Comparison of ENCODE assay signal across 36 cellular contexts in genomic region chr18:1422634-1423033, GRCh38.
DNase-seq lines count a peak whose midpoint lies in the region; ATAC-seq, FAIRE-seq and TF ChIP-seq lines count a peak whose summit lies in the region.
"Had no signal": no experiment of that assay in that cellular context is flagged by ENCODE, and none has a peak within 500 bp of the region (broad histone marks: within the 10 kb centered on the region; RNA-seq: fewer than 3 reads in every experiment).

No MANE protein-coding gene starts in this region.

- FAIRE-seq in HepG2 (lab: Jason Lieb, UNC) (no peak), GM12878 (lab: Jason Lieb, UNC) (no peak), K562 (lab: Jason Lieb, UNC) (no peak)
- FAIRE-seq: A204.1, A549 had no signal

- H3K79me2 ChIP-seq in HepG2 (ENCODE audit: insufficient read depth, low read length) (no peaks in the 10 kb centered on the region), GM12878 (ENCODE audit: control insufficient read depth, insufficient read depth, low read length) (no peaks in the 10 kb centered on the region), K562 (ENCODE audit: control insufficient read depth, insufficient read depth, low read length) (no peaks in the 10 kb centered on the region)

- no peaks in the 10 kb centered on the region for H3K36me3 ChIP-seq in HepG2 (replicated peaks in 1 of 2; ENCODE audit: control insufficient read depth in 1 of 2, insufficient read depth in 2 of 2, low read length in 2 of 2)
- no peaks in the 10 kb centered on the region for H3K36me3 ChIP-seq in right lobe of liver
- no peaks in the 10 kb centered on the region for H3K36me3 ChIP-seq in HEK293 (ENCODE audit: control insufficient read depth in 2 of 2, insufficient read depth in 1 of 2, low read length in 2 of 2)
- no peaks in the 10 kb centered on the region for H3K36me3 ChIP-seq in GM12878 (ENCODE audit: control insufficient read depth in 2 of 2, insufficient read depth in 2 of 2, low read length in 1 of 2)
- H3K36me3 ChIP-seq in K562 (ENCODE audit: control insufficient read depth, insufficient read depth, low read length), result no peaks in the 10 kb centered on the region
- H3K36me3 ChIP-seq: BE2C; BLaER1; BLaER1 treated with 17β-estradiol and CSF1 and Interleukin-3, amounts not matched to agents 10 nM and 100 nM had no signal

- POLR2A ChIA-PET in HepG2 (lab: Yijun Ruan, JAX) (no interaction called here), HEK293 (lab: Yijun Ruan, JAX) (no interaction called here), GM12878 (lab: Charles Lee) (no interaction called here), K562 (lab: Yijun Ruan, JAX) (no interaction called here)

- SMC1A ChIA-PET in GM12878 (lab: Charles Lee; ENCODE audit: uncharacterized antibody, unreplicated experiment), result no interaction called here

- ATAC-seq in HepG2, result no peak
- no peak for ATAC-seq in right lobe of liver
- no peak for ATAC-seq in GM12878
- ATAC-seq in K562, result no peak
- ATAC-seq in activated naive CD8-positive, alpha-beta T cell treated with anti-CD3 and anti-CD28 coated beads, Interleukin-2, amount 50 U/mL, for 24 hours, result no peak
- no peak for ATAC-seq in GM18870 (IDR thresholded peaks at IDR 0.05; ENCODE audit: unreplicated experiment)
- ATAC-seq: A549; CD8-positive, alpha-beta T cell had no signal

- H3K4me1 ChIP-seq in HepG2 (ENCODE audit: insufficient read depth, low read length), result no peaks in the 10 kb centered on the region
- no peaks in the 10 kb centered on the region for H3K4me1 ChIP-seq in right lobe of liver
- no peaks in the 10 kb centered on the region for H3K4me1 ChIP-seq in HEK293 (ENCODE audit: control insufficient read depth, insufficient read depth, low read length)
- no peaks in the 10 kb centered on the region for H3K4me1 ChIP-seq in GM12878 (ENCODE audit: control insufficient read depth, insufficient read depth, low read length)
- H3K4me1 ChIP-seq in K562 (replicated peaks in 1 of 2; ENCODE audit: control insufficient read depth in 2 of 2, insufficient read depth in 2 of 2, low read length in 2 of 2), result no peaks in the 10 kb centered on the region
- H3K4me1 ChIP-seq: A549; BE2C; BLaER1; BLaER1 treated with 17β-estradiol and CSF1 and Interleukin-3, amounts not matched to agents 10 nM and 100 nM; Caco-2 had no signal

- H3K9me3 ChIP-seq in HepG2 (ENCODE audit: low read length) (no peaks in the 10 kb centered on the region), right lobe of liver (no peaks in the 10 kb centered on the region), HEK293 (ENCODE audit: control insufficient read depth, insufficient read depth, low read depth, low read length) (no peaks in the 10 kb centered on the region), GM12878 (replicated peaks; ENCODE audit: control insufficient read depth, insufficient read depth, low read length) (no peaks in the 10 kb centered on the region), K562 (replicated peaks; ENCODE audit: control insufficient read depth, insufficient read depth, low read depth, low read length) (no peaks in the 10 kb centered on the region)
- H3K9me3 ChIP-seq: A549, BE2C, BLaER1, Caco-2 had no signal

- H3K4me2 ChIP-seq in HepG2 (ENCODE audit: low read depth, low read length), result no peak overlapping the region
- H3K4me2 ChIP-seq in GM12878 (ENCODE audit: control insufficient read depth, insufficient read depth), result no peak overlapping the region
- H3K4me2 ChIP-seq in K562 (ENCODE audit: insufficient read depth, low read length), result no peak overlapping the region
- H3K4me2 ChIP-seq: A549; BLaER1; BLaER1 treated with 17β-estradiol and CSF1 and Interleukin-3, amounts not matched to agents 10 nM and 100 nM had no signal

- H3K27me3 Mint-ChIP-seq in activated naive CD8-positive, alpha-beta T cell treated with anti-CD3 and anti-CD28 coated beads, Interleukin-2, amount 50 U/mL, for 24 hours, result no peaks in the 10 kb centered on the region
- H3K27me3 Mint-ChIP-seq: B cell; CD4-positive, alpha-beta memory T cell; CD4-positive, alpha-beta T cell; CD4-positive, CD25-positive, alpha-beta regulatory T cell; CD8-positive, alpha-beta memory T cell had no signal

- WGBS in HepG2 (ENCODE audit: low lambda C conversion rate), result 34% methylated on average over 2 of the region's 2 CpGs
- 78% methylated on average over 2 of the region's 2 CpGs for WGBS in right lobe of liver (ENCODE audit: insufficient coverage, low coverage, low lambda C conversion rate, missing lambda C conversion rate)
- 80% methylated on average over 2 of the region's 2 CpGs for WGBS in GM12878 (ENCODE audit: insufficient coverage, insufficient replicate concordance, low lambda C conversion rate, missing lambda C conversion rate)
- 4% methylated on average over 2 of the region's 2 CpGs for WGBS in K562 (ENCODE audit: insufficient coverage, low coverage, missing lambda C conversion rate)

- TF ChIP-seq CTCF in HepG2 (CRISPR knock-in tag; IDR thresholded peaks at IDR 0.05), result no peak
- no peak for TF ChIP-seq CTCF in right lobe of liver (IDR thresholded peaks at IDR 0.05)
- TF ChIP-seq CTCF in HEK293 (tag by site-specific recombination; IDR thresholded peaks at IDR 0.05), result no peak
- no peak for TF ChIP-seq CTCF in GM12878 (IDR thresholded peaks at IDR 0.05 in 2 of 3, conservative IDR thresholded peaks at IDR 0.05 in 1 of 3; ENCODE audit: control insufficient read depth in 2 of 3, extremely low read depth in 1 of 3, insufficient read depth in 1 of 3, low read depth in 3 of 3, low read length in 3 of 3)
- no peak for TF ChIP-seq CTCF in K562 (IDR thresholded peaks at IDR 0.05 in 2 of 3, conservative IDR thresholded peaks at IDR 0.05 in 1 of 3; ENCODE audit: insufficient read depth in 2 of 3, low read depth in 1 of 3, low read length in 3 of 3)

- DNase-seq in HepG2 (ENCODE audit: low spot score), result no peak
- DNase-seq in right lobe of liver, result no peak
- DNase-seq in GM12878 (ENCODE audit: low read depth, low spot score), result no peak
- no peak for DNase-seq in K562 (ENCODE audit: extremely low read depth in 1 of 4, low spot score in 3 of 4)
- DNase-seq in activated effector memory CD4-positive, alpha-beta T cell treated with Interleukin-2 at 50 U/mL for 16 hours, result no peak
- DNase-seq in activated naive CD8-positive, alpha-beta T cell treated with anti-CD3 and anti-CD28 coated beads, Interleukin-2, amount 50 U/mL, for 24 hours, result no peak
- DNase-seq: 8988T; ACHN; AML-193; BE2C; C1 segment of cervical spinal cord; Caco-2; Calu3; CD4-positive, alpha-beta memory T cell; CD4-positive, alpha-beta T cell; CD4-positive, CD25-positive, alpha-beta regulatory T cell; CD8-positive, alpha-beta memory T cell; CD8-positive, alpha-beta T cell; COR-L47; DMS 273 treated with DMSO at 0.1 percent for 48 hours; DMS153; DMS53; DMS79; DMS79 treated with DMSO at 0.1 percent for 48 hours; DND-41; EL had no signal

- RAD21 ChIA-PET in GM12878 (lab: Charles Lee; ENCODE audit: unreplicated experiment), result no interaction called here

- no peak for TF ChIP-seq EP300 in HepG2 (IDR thresholded peaks at IDR 0.05; ENCODE audit: low read depth in 2 of 2, low read length in 2 of 2)
- no peak for TF ChIP-seq EP300 in HepG2 (CRISPR knock-in tag; IDR thresholded peaks at IDR 0.05; ENCODE audit: borderline replicate concordance)
- no peak for TF ChIP-seq EP300 in GM12878 (IDR thresholded peaks at IDR 0.05; ENCODE audit: borderline replicate concordance in 1 of 2, control insufficient read depth in 1 of 2, low read depth in 2 of 2, low read length in 2 of 2)
- no peak for TF ChIP-seq EP300 in K562 (IDR thresholded peaks at IDR 0.05; ENCODE audit: low read length)

- H3K27ac ChIP-seq in HepG2 (ENCODE audit: extremely low read length, insufficient read depth, low read length), result no peak overlapping the region
- H3K27ac ChIP-seq in right lobe of liver, result no peak overlapping the region
- no peak overlapping the region for H3K27ac ChIP-seq in HEK293 (ENCODE audit: extremely low read depth, low read depth, low read length)
- no peak overlapping the region for H3K27ac ChIP-seq in GM12878 (ENCODE audit: control insufficient read depth, insufficient read depth)
- H3K27ac ChIP-seq in K562 (ENCODE audit: extremely low read depth, low read depth, low read length), result no peak overlapping the region
- H3K27ac ChIP-seq: 22Rv1; A549; BLaER1; BLaER1 treated with 17β-estradiol and CSF1 and Interleukin-3, amounts not matched to agents 10 nM and 100 nM; C4-2B had no signal

- no peaks in the 10 kb centered on the region for H3K9me3 Mint-ChIP-seq in activated naive CD8-positive, alpha-beta T cell treated with anti-CD3 and anti-CD28 coated beads, Interleukin-2, amount 50 U/mL, for 24 hours

- no peaks in the 10 kb centered on the region for H3K4me1 Mint-ChIP-seq in activated naive CD8-positive, alpha-beta T cell treated with anti-CD3 and anti-CD28 coated beads, Interleukin-2, amount 50 U/mL, for 24 hours
- H3K4me1 Mint-ChIP-seq: B cell; CD14-positive monocyte; CD4-positive, alpha-beta memory T cell; CD4-positive, CD25-positive, alpha-beta regulatory T cell; CD8-positive, alpha-beta memory T cell had no signal

- no peaks in the 10 kb centered on the region for H4K20me1 ChIP-seq in HepG2 (ENCODE audit: insufficient read depth, low read length)
- H4K20me1 ChIP-seq in GM12878 (ENCODE audit: control insufficient read depth, insufficient read depth), result no peaks in the 10 kb centered on the region
- H4K20me1 ChIP-seq in K562 (replicated peaks; ENCODE audit: control insufficient read depth, insufficient read depth, low read length), result no peaks in the 10 kb centered on the region
- H4K20me1 ChIP-seq: BLaER1; BLaER1 treated with 17β-estradiol and CSF1 and Interleukin-3, amounts not matched to agents 10 nM and 100 nM had no signal

- H2AFZ ChIP-seq in HepG2 (ENCODE audit: low read length) (no peak overlapping the region), GM12878 (ENCODE audit: control insufficient read depth, low read depth, low read length) (no peak overlapping the region), K562 (ENCODE audit: low read depth, low read length) (no peak overlapping the region)

- TF ChIP-seq RAD21 in HepG2 (CRISPR knock-in tag; IDR thresholded peaks at IDR 0.05), result no peak
- TF ChIP-seq RAD21 in GM12878 (IDR thresholded peaks at IDR 0.05; ENCODE audit: insufficient read depth, low read depth, low read length), result no peak
- TF ChIP-seq RAD21 in K562 (CRISPR knock-in tag; conservative IDR thresholded peaks at IDR 0.05 in 1 of 2, IDR thresholded peaks at IDR 0.05 in 1 of 2), result no peak

- no peak overlapping the region for H3K4me3 Mint-ChIP-seq in activated naive CD8-positive, alpha-beta T cell treated with anti-CD3 and anti-CD28 coated beads, Interleukin-2, amount 50 U/mL, for 24 hours
- H3K4me3 Mint-ChIP-seq: B cell; CD14-positive monocyte; CD4-positive, alpha-beta memory T cell; CD4-positive, alpha-beta T cell; CD4-positive, CD25-positive, alpha-beta regulatory T cell; CD8-positive, alpha-beta memory T cell; CD8-positive, alpha-beta T cell had no signal

- in situ Hi-C loops in HepG2 (cut with HindIII; ENCODE audit: extremely low pct_ligation_motif_present, low pct_unique_long_range_greater_than_20kb) (no loop called here), GM12878 (cut with MboI) (no loop called here), K562 (cut with MboI) (no loop called here)

- BruUV-seq in HepG2 (replicated peaks; lab: Mats Ljungman, UMichigan), result no TSS peak
- BruUV-seq in GM12878 (replicated peaks; lab: Mats Ljungman, UMichigan), result no TSS peak
- BruUV-seq in K562 (replicated peaks; lab: Mats Ljungman, UMichigan), result no TSS peak

- H3K4me3 ChIP-seq in HepG2 (replicated peaks in 1 of 3; ENCODE audit: insufficient read depth in 1 of 3, low read depth in 2 of 3, low read length in 3 of 3) (no peak overlapping the region), right lobe of liver (no peak overlapping the region), HEK293 (ENCODE audit: low read depth, low read length) (no peak overlapping the region), GM12878 (no peak overlapping the region), K562 (no peak overlapping the region)
- H3K4me3 ChIP-seq: A549; BLaER1; BLaER1 treated with 17β-estradiol and CSF1 and Interleukin-3, amounts not matched to agents 10 nM and 100 nM had no signal

- CTCF ChIA-PET in HepG2 (lab: Yijun Ruan, JAX; ENCODE audit: low intra/inter-chr PET ratio, low total read pairs), result no interaction called here
- CTCF ChIA-PET in HEK293 (lab: Yijun Ruan, JAX), result no interaction called here
- CTCF ChIA-PET in GM12878 (lab: Yijun Ruan, JAX), result no interaction called here
- CTCF ChIA-PET in K562 (lab: Yijun Ruan, JAX; ENCODE audit: low intra/inter-chr PET ratio), result no interaction called here

- H3K27me3 ChIP-seq in HepG2 (ENCODE audit: control insufficient read depth in 1 of 2, insufficient read depth in 2 of 2, low read length in 2 of 2) (no peaks in the 10 kb centered on the region), right lobe of liver (no peaks in the 10 kb centered on the region), GM12878 (replicated peaks in 1 of 2; ENCODE audit: control insufficient read depth in 2 of 2, insufficient read depth in 2 of 2, low read length in 1 of 2) (no peaks in the 10 kb centered on the region), K562 (ENCODE audit: control insufficient read depth in 2 of 2, insufficient read depth in 2 of 2, low read length in 2 of 2) (no peaks in the 10 kb centered on the region)
- H3K27me3 ChIP-seq: BE2C; BLaER1; BLaER1 treated with 17β-estradiol and CSF1 and Interleukin-3, amounts not matched to agents 10 nM and 100 nM had no signal

- intact Hi-C loops in HepG2 (cut with micrococcal nuclease; ENCODE audit: unreplicated experiment) (no loop called here), right lobe of liver (cut with DNase I) (no loop called here), GM12878 (cut with micrococcal nuclease; ENCODE audit: unreplicated experiment) (no loop called here), K562 (cut with micrococcal nuclease) (no loop called here)

- no peak overlapping the region for H3K27ac Mint-ChIP-seq in activated naive CD8-positive, alpha-beta T cell treated with anti-CD3 and anti-CD28 coated beads, Interleukin-2, amount 50 U/mL, for 24 hours
- H3K27ac Mint-ChIP-seq: B cell; CD14-positive monocyte; CD4-positive, alpha-beta memory T cell; CD4-positive, alpha-beta T cell; CD4-positive, CD25-positive, alpha-beta regulatory T cell; CD8-positive, alpha-beta memory T cell; CD8-positive, alpha-beta T cell had no signal

- no peaks in the 10 kb centered on the region for H3K9me1 ChIP-seq in K562 (ENCODE audit: control insufficient read depth, insufficient read depth, low read length)

- no peaks in the 10 kb centered on the region for H3K36me3 Mint-ChIP-seq in activated naive CD8-positive, alpha-beta T cell treated with anti-CD3 and anti-CD28 coated beads, Interleukin-2, amount 50 U/mL, for 24 hours (ENCODE audit: low read depth)
- H3K36me3 Mint-ChIP-seq: CD14-positive monocyte; CD4-positive, alpha-beta memory T cell; CD4-positive, CD25-positive, alpha-beta regulatory T cell; CD8-positive, alpha-beta memory T cell; CD8-positive, alpha-beta T cell had no signal

- TF ChIP-seq POLR2A in HepG2 (IDR thresholded peaks at IDR 0.05; ENCODE audit: insufficient read depth in 1 of 2, low read depth in 2 of 2, low read length in 2 of 2) (no peak), right lobe of liver (IDR thresholded peaks at IDR 0.05) (no peak), GM12878 (IDR thresholded peaks at IDR 0.05; ENCODE audit: low read depth, low read length) (no peak), K562 (conservative IDR thresholded peaks at IDR 0.05) (no peak)

- H3K9ac ChIP-seq in HepG2 (ENCODE audit: insufficient read depth, low read depth, low read length) (no peak overlapping the region), GM12878 (ENCODE audit: control insufficient read depth, insufficient read depth, low read length) (no peak overlapping the region), K562 (ENCODE audit: insufficient read depth in 1 of 2, low read depth in 2 of 2, low read length in 2 of 2) (no peak overlapping the region)
- H3K9ac ChIP-seq: BLaER1; BLaER1 treated with 17β-estradiol and CSF1 and Interleukin-3, amounts not matched to agents 10 nM and 100 nM had no signal
